ENCODE assay signal across 3 cellular contexts in the genomic region with DNA sequence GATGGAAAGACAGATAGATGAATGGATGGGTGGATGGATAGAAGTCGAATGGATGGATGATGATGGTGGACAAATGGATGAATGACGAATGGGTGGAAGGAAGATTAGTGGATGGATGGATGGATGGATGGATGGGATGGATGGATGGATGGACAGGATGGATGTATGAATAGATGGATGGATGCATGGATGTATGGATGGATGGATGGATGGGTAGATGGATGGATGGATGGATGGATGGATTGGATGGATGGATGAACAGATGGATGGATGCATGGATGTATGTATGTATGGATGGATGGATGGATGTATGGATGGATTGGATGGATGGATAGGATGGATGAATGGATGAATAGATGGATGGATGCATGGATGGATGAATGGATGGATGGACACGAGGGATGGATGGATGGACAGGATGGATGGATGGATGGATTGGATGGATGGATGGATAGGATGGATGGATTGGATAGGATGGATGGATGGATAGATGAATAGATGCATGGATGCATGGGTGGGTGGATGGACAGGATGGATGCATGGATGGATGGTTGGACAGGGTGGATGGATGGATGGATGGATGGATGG.
TF ChIP-seq lines count a peak whose summit lies in the region.

No MANE protein-coding gene starts in this region.

TF ChIP-seq in HEK293, 187 proteins besides CTCF, POLR2A, EP300 and RAD21 (continues in another document):
- 0 out of 2 replicates have a peak, but pooled peaks have one; percentile 8 for TF ChIP-seq ZNF248 (tag by site-specific recombination; IDR thresholded peaks at IDR 0.05)
- 0 out of 2 replicates have a peak, but pooled peaks have one; percentile 45 for TF ChIP-seq GLI4 (tag by site-specific recombination; IDR thresholded peaks at IDR 0.05)
- peak; percentile 100 for TF ChIP-seq ZBTB17 (tag by site-specific recombination; IDR thresholded peaks at IDR 0.05)
- 0 out of 2 replicates have a peak, but pooled peaks have one; percentile 30 for TF ChIP-seq ZNF521 (tag by site-specific recombination; IDR thresholded peaks at IDR 0.05)
- peak; percentile 100 for TF ChIP-seq ZNF366 (tag by site-specific recombination; conservative IDR thresholded peaks at IDR 0.05)
- peak; percentile 57; the same call in 1 of the 2 replicates for TF ChIP-seq ZNF707 (tag by site-specific recombination; IDR thresholded peaks at IDR 0.05)
- TF ChIP-seq, protein P1, sequence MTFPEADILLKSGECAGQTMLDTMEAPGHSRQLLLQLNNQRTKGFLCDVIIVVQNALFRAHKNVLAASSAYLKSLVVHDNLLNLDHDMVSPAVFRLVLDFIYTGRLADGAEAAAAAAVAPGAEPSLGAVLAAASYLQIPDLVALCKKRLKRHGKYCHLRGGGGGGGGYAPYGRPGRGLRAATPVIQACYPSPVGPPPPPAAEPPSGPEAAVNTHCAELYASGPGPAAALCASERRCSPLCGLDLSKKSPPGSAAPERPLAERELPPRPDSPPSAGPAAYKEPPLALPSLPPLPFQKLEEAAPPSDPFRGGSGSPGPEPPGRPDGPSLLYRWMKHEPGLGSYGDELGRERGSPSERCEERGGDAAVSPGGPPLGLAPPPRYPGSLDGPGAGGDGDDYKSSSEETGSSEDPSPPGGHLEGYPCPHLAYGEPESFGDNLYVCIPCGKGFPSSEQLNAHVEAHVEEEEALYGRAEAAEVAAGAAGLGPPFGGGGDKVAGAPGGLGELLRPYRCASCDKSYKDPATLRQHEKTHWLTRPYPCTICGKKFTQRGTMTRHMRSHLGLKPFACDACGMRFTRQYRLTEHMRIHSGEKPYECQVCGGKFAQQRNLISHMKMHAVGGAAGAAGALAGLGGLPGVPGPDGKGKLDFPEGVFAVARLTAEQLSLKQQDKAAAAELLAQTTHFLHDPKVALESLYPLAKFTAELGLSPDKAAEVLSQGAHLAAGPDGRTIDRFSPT (tag by site-specific recombination; IDR thresholded peaks at IDR 0.05): no peak
- TF ChIP-seq, protein P2, sequence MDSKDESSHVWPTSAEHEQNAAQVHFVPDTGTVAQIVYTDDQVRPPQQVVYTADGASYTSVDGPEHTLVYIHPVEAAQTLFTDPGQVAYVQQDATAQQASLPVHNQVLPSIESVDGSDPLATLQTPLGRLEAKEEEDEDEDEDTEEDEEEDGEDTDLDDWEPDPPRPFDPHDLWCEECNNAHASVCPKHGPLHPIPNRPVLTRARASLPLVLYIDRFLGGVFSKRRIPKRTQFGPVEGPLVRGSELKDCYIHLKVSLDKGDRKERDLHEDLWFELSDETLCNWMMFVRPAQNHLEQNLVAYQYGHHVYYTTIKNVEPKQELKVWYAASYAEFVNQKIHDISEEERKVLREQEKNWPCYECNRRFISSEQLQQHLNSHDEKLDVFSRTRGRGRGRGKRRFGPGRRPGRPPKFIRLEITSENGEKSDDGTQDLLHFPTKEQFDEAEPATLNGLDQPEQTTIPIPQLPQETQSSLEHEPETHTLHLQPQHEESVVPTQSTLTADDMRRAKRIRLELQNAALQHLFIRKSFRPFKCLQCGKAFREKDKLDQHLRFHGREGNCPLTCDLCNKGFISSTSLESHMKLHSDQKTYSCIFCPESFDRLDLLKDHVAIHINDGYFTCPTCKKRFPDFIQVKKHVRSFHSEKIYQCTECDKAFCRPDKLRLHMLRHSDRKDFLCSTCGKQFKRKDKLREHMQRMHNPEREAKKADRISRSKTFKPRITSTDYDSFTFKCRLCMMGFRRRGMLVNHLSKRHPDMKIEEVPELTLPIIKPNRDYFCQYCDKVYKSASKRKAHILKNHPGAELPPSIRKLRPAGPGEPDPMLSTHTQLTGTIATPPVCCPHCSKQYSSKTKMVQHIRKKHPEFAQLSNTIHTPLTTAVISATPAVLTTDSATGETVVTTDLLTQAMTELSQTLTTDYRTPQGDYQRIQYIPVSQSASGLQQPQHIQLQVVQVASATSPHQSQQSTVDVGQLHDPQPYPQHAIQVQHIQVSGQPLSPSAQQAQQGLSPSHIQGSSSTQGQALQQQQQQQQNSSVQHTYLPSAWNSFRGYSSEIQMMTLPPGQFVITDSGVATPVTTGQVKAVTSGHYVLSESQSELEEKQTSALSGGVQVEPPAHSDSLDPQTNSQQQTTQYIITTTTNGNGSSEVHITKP (tag by site-specific recombination; IDR thresholded peaks at IDR 0.05): no peak
- no peak for TF ChIP-seq ZNF747 (tag by site-specific recombination; IDR thresholded peaks at IDR 0.05)
- 0 out of 2 replicates have a peak, but pooled peaks have one; percentile 21 for TF ChIP-seq ZBTB20 (tag by site-specific recombination; IDR thresholded peaks at IDR 0.05)
- TF ChIP-seq ZNF701 (tag by site-specific recombination; IDR thresholded peaks at IDR 0.05): peak; percentile 68; the same call in 1 of the 2 replicates

TF ChIP-seq in HEK293T, 16 proteins besides CTCF, POLR2A, EP300 and RAD21:
- TF ChIP-seq TARDBP (IDR thresholded peaks at IDR 0.05) (no peak), ZNF384 (IDR thresholded peaks at IDR 0.05) (no peak), CTBP1 (IDR thresholded peaks at IDR 0.05; ENCODE audit: borderline replicate concordance) (peak; percentile 10; the same call in 1 of the 2 replicates)

TF ChIP-seq in K562, 482 proteins besides CTCF, POLR2A, EP300 and RAD21:
- TF ChIP-seq, protein P3, sequence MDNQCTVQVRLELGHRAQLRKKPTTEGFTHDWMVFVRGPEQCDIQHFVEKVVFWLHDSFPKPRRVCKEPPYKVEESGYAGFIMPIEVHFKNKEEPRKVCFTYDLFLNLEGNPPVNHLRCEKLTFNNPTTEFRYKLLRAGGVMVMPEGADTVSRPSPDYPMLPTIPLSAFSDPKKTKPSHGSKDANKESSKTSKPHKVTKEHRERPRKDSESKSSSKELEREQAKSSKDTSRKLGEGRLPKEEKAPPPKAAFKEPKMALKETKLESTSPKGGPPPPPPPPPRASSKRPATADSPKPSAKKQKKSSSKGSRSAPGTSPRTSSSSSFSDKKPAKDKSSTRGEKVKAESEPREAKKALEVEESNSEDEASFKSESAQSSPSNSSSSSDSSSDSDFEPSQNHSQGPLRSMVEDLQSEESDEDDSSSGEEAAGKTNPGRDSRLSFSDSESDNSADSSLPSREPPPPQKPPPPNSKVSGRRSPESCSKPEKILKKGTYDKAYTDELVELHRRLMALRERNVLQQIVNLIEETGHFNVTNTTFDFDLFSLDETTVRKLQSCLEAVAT (IDR thresholded peaks at IDR 0.05): peak in 1 of 2 experiments; percentile 31; a peak in 1 of 4 replicates
- TF ChIP-seq CREM (IDR thresholded peaks at IDR 0.05; ENCODE audit: low read depth): no peak
- TF ChIP-seq KDM1A (IDR thresholded peaks at IDR 0.05): peak; percentile 7 to 52; a peak in 1 of 4 replicates
- TF ChIP-seq, protein P4, sequence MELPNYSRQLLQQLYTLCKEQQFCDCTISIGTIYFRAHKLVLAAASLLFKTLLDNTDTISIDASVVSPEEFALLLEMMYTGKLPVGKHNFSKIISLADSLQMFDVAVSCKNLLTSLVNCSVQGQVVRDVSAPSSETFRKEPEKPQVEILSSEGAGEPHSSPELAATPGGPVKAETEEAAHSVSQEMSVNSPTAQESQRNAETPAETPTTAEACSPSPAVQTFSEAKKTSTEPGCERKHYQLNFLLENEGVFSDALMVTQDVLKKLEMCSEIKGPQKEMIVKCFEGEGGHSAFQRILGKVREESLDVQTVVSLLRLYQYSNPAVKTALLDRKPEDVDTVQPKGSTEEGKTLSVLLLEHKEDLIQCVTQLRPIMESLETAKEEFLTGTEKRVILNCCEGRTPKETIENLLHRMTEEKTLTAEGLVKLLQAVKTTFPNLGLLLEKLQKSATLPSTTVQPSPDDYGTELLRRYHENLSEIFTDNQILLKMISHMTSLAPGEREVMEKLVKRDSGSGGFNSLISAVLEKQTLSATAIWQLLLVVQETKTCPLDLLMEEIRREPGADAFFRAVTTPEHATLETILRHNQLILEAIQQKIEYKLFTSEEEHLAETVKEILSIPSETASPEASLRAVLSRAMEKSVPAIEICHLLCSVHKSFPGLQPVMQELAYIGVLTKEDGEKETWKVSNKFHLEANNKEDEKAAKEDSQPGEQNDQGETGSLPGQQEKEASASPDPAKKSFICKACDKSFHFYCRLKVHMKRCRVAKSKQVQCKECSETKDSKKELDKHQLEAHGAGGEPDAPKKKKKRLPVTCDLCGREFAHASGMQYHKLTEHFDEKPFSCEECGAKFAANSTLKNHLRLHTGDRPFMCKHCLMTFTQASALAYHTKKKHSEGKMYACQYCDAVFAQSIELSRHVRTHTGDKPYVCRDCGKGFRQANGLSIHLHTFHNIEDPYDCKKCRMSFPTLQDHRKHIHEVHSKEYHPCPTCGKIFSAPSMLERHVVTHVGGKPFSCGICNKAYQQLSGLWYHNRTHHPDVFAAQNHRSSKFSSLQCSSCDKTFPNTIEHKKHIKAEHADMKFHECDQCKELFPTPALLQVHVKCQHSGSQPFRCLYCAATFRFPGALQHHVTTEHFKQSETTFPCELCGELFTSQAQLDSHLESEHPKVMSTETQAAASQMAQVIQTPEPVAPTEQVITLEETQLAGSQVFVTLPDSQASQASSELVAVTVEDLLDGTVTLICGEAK (IDR thresholded peaks at IDR 0.05): no peak
- TF ChIP-seq, protein P4 (CRISPR knock-in tag; IDR thresholded peaks at IDR 0.05): no peak
- TF ChIP-seq CEBPG (CRISPR knock-in tag; IDR thresholded peaks at IDR 0.05): no peak
- no peak for TF ChIP-seq CEBPG (tag; conservative IDR thresholded peaks at IDR 0.05 in 1 of 2, IDR thresholded peaks at IDR 0.05 in 1 of 2)
- TF ChIP-seq EHMT2 (IDR thresholded peaks at IDR 0.05): peak; percentile 81; the same call in 1 of the 2 replicates
- TF ChIP-seq HDAC1 (IDR thresholded peaks at IDR 0.05): peak in 1 of 2 experiments; percentile 53; a peak in 2 of 4 replicates
